15 cellular contexts compared by ENCODE assay signal in genomic region chr3:7282988-7283387, GRCh38.
DNase-seq lines count a peak whose midpoint lies in the region; ATAC-seq and TF ChIP-seq lines count a peak whose summit lies in the region.
"Had no signal": no experiment of that assay in that cellular context is flagged by ENCODE, and none has a peak within 500 bp of the region (broad histone marks: within the 10 kb centered on the region; RNA-seq: fewer than 3 reads in every experiment).

No MANE protein-coding gene starts in this region.

- no peaks in the 10 kb centered on the region for H4K20me1 ChIP-seq in hepatocyte (ENCODE audit: insufficient read depth, poor library complexity, severe bottlenecking)

- H3K36me3 ChIP-seq in kidney epithelial cell (ENCODE audit: control insufficient read depth, insufficient read depth, low read length) = no peaks in the 10 kb centered on the region
- no peaks in the 10 kb centered on the region for H3K36me3 ChIP-seq in hepatocyte (replicated peaks; ENCODE audit: insufficient read depth, low read depth)

- H3K4me3 ChIP-seq in choroid plexus epithelial cell (ENCODE audit: low read depth, low read length) = no peak overlapping the region
- no peak overlapping the region for H3K4me3 ChIP-seq in kidney epithelial cell (ENCODE audit: low read depth, low read length)
- H3K4me3 ChIP-seq in hepatocyte = no peak overlapping the region

- no peaks in the 10 kb centered on the region for H3K79me2 ChIP-seq in hepatocyte

- H3K4me1 ChIP-seq in hepatocyte (ENCODE audit: insufficient read depth) = no peaks in the 10 kb centered on the region

- no peaks in the 10 kb centered on the region for H3K9me2 ChIP-seq in hepatocyte (replicated peaks; ENCODE audit: insufficient read depth)

- no peaks in the 10 kb centered on the region for H3K9me3 ChIP-seq in hepatocyte (ENCODE audit: low read depth)

- 66% methylated on average over 4 of the region's 4 CpGs for WGBS in hepatocyte (ENCODE audit: low lambda C conversion rate, missing lambda C conversion rate)

- TF ChIP-seq CTCF in choroid plexus epithelial cell (conservative IDR thresholded peaks at IDR 0.05; ENCODE audit: low read depth, low read length) = no peak
- TF ChIP-seq CTCF in kidney epithelial cell (IDR thresholded peaks at IDR 0.05; ENCODE audit: insufficient read depth, low read length, poor library complexity, severe bottlenecking) = no peak
- TF ChIP-seq CTCF in hepatocyte (IDR thresholded peaks at IDR 0.05; ENCODE audit: poor library complexity) = no peak

- H3K27me3 ChIP-seq in kidney epithelial cell (ENCODE audit: control insufficient read depth, insufficient read depth, low read length) (no peaks in the 10 kb centered on the region), hepatocyte (no peaks in the 10 kb centered on the region)

- no peak for ATAC-seq in GM21381 (IDR thresholded peaks at IDR 0.05; ENCODE audit: unreplicated experiment)

- no peak overlapping the region for H3K27ac ChIP-seq in hepatocyte

- H2AFZ ChIP-seq in hepatocyte = no peak overlapping the region

- no peak overlapping the region for H3K4me2 ChIP-seq in hepatocyte

- peak; percentile 51 for DNase-seq in HT1080 (ENCODE audit: low read depth)
- DNase-seq in choroid plexus epithelial cell (ENCODE audit: low read depth) = peak; percentile 42
- peak; percentile 19 for DNase-seq in kidney epithelial cell (ENCODE audit: low read depth)
- peak; percentile 66 for DNase-seq in renal cortical epithelial cell (ENCODE audit: low read depth)
- DNase-seq in OCI-M1 (lab: John Stamatoyannopoulos, UW) = no peak
- DNase-seq in hepatocyte (ENCODE audit: low spot score) = no peak
- no peak for DNase-seq in stimulated activated naive CD4-positive, alpha-beta T cell (lab: John Stamatoyannopoulos, UW)
- DNase-seq: C1 segment of cervical spinal cord; Calu3; CD4-positive, alpha-beta T cell; DMS 273 treated with DMSO at 0.1 percent for 48 hours; HCEC 1CT; HFFc6; IMR-90 had no signal

Comparison
In these comparisons a context has a peak if more than half of its experiments do, and no peak if none do; other contexts are left out.
1. DNase-seq: peak in HT1080 (single experiment), choroid plexus epithelial cell (single experiment), kidney epithelial cell (single experiment) and renal cortical epithelial cell (single experiment); none in OCI-M1 (single experiment), hepatocyte (single experiment) and stimulated activated naive CD4-positive, alpha-beta T cell (0 of 6).